ENCODE assay signal across 8 cellular contexts in genomic region chr1:225987491-225988316, GRCh38. TPM values are rescaled to one million over a fixed set of nuclear protein-coding genes. Genes with fewer than 3 reads are reported as not detected.
DNase-seq lines count a peak whose midpoint lies in the region; ATAC-seq, FAIRE-seq and TF ChIP-seq lines count a peak whose summit lies in the region.

No MANE protein-coding gene starts in this region.

- FAIRE-seq in H54 (lab: Jason Lieb, UNC) (peak; percentile 75), H1 (lab: Jason Lieb, UNC) (no peak)

- H3K27ac Mint-ChIP-seq in CD14-positive monocyte = peak overlapping the region in 4 of 7 donors; percentile 15 to 88 (median 38)
- no peak overlapping the region for H3K27ac Mint-ChIP-seq in neural progenitor cell

- no peak overlapping the region for H3K23ac ChIP-seq in H1 (ENCODE audit: insufficient read length)

- H3K79me2 ChIP-seq in OCI-LY1 (ENCODE audit: insufficient read depth, low read length) = peaks cover 10% of the 10 kb centered on the region
- H3K79me2 ChIP-seq in H1 (ENCODE audit: control insufficient read depth in 1 of 2, insufficient read depth in 2 of 2, low read length in 2 of 2) = peaks cover 0 to 6% of the 10 kb centered on the region in 2 experiments; a peak in 1 of 4 replicates
- H3K79me2 ChIP-seq in neural progenitor cell (ENCODE audit: low read depth) = peaks cover 17% of the 10 kb centered on the region

- no peak overlapping the region for H3K14ac ChIP-seq in H1 (ENCODE audit: insufficient read length)

- TF ChIP-seq CTCF in CD14-positive monocyte (IDR thresholded peaks at IDR 0.05) (peak; percentile 89), OCI-LY1 (IDR thresholded peaks at IDR 0.05; ENCODE audit: low read length) (peak; percentile 70), H1 (IDR thresholded peaks at IDR 0.05; ENCODE audit: control extremely low read depth in 1 of 3, insufficient read depth in 1 of 3, low read depth in 1 of 3, low read length in 3 of 3) (peak in 2 of 3 experiments; percentile 18 to 60; a peak in 2 of 4 replicates), neural progenitor cell (IDR thresholded peaks at IDR 0.05) (peak; percentile 80)

- H4K5ac ChIP-seq in H1 (ENCODE audit: insufficient read length, low read depth, low read length) = no peak overlapping the region

- H4K20me1 ChIP-seq in OCI-LY1 (ENCODE audit: insufficient read depth, low read length) (no peaks in the 10 kb centered on the region), H1 (replicated peaks in 1 of 2; ENCODE audit: control insufficient read depth in 1 of 2, insufficient read depth in 2 of 2, low read length in 2 of 2) (peaks cover 0 to 2% of the 10 kb centered on the region in 2 experiments), neural progenitor cell (ENCODE audit: low read depth) (no peaks in the 10 kb centered on the region)

- H2AK5ac ChIP-seq in H1 (ENCODE audit: low read depth, low read length) = no peak overlapping the region

- no peak for ATAC-seq in HG02759 (IDR thresholded peaks at IDR 0.05; ENCODE audit: unreplicated experiment)

- 89% methylated on average over 7 of the region's 7 CpGs; no CpG with 5 or more reads in 1 of the 2 experiments for WGBS in H1 (ENCODE audit: extremely low coverage in 1 of 2, insufficient coverage in 1 of 2, insufficient read length in 1 of 2, insufficient replicate concordance in 2 of 2, low coverage in 1 of 2, low lambda C conversion rate in 2 of 2, missing lambda C conversion rate in 1 of 2), 2 experiments

- H2BK120ac ChIP-seq in H1 (replicated peaks; ENCODE audit: low read depth, low read length) = no peak overlapping the region

- no peak overlapping the region for H2BK5ac ChIP-seq in H1 (ENCODE audit: low read depth, low read length)

- no peak overlapping the region for H3K27ac ChIP-seq in OCI-LY1 (ENCODE audit: low read depth, low read length, poor library complexity, severe bottlenecking)
- no peak overlapping the region for H3K27ac ChIP-seq in H1 (ENCODE audit: low read depth, low read length)
- no peak overlapping the region for H3K27ac ChIP-seq in neural progenitor cell
- H3K27ac ChIP-seq in effector memory CD4-positive, alpha-beta T cell (ENCODE audit: insufficient read depth, low read length, poor library complexity, severe bottlenecking) = no peak overlapping the region

- H3K4me3 ChIP-seq in OCI-LY1 (ENCODE audit: low read depth, low read length, poor library complexity, severe bottlenecking) (no peak overlapping the region), H1 (ENCODE audit: extremely low read depth in 1 of 4, insufficient read depth in 2 of 4, low read depth in 3 of 4, low read length in 4 of 4) (no peak overlapping the region), neural progenitor cell (no peak overlapping the region)
- no peak overlapping the region for H3K4me3 ChIP-seq in effector memory CD4-positive, alpha-beta T cell (ENCODE audit: insufficient read depth, low read depth, low read length, poor library complexity, severe bottlenecking)

- H3K4me3 Mint-ChIP-seq in CD14-positive monocyte (no peak overlapping the region), neural progenitor cell (no peak overlapping the region)

- H3K9ac ChIP-seq in OCI-LY1 (ENCODE audit: low read length) (no peak overlapping the region), H1 (replicated peaks in 1 of 4; ENCODE audit: extremely low read depth in 1 of 4, low read depth in 3 of 4, low read length in 3 of 4) (no peak overlapping the region), neural progenitor cell (no peak overlapping the region)

- H3K4me2 ChIP-seq in OCI-LY1 (ENCODE audit: low read length) = no peak overlapping the region
- no peak overlapping the region for H3K4me2 ChIP-seq in H1 (ENCODE audit: insufficient read depth in 1 of 2, low read depth in 2 of 2, low read length in 2 of 2)
- H3K4me2 ChIP-seq in neural progenitor cell = no peak overlapping the region

- DNase-seq in CD14-positive monocyte (ENCODE audit: low spot score) = no peak
- no peak for DNase-seq in H54 (ENCODE audit: insufficient read length, low spot score)
- DNase-seq in H1 (ENCODE audit: low read depth in 1 of 2, low spot score in 2 of 2) = no peak
- peak; percentile 35 for DNase-seq in neural progenitor cell (ENCODE audit: low spot score)
- DNase-seq in posterior vena cava (ENCODE audit: low spot score) = no peak
- DNase-seq in effector memory CD4-positive, alpha-beta T cell = no peak

- H2AFZ ChIP-seq in OCI-LY1 (ENCODE audit: low read length) (no peak overlapping the region), H1 (ENCODE audit: low read length) (no peak overlapping the region), neural progenitor cell (replicated peaks) (no peak overlapping the region)

- TF ChIP-seq POLR2A in H54 (IDR thresholded peaks at IDR 0.05; ENCODE audit: low read depth, low read length) (no peak), H1 (IDR thresholded peaks at IDR 0.05; ENCODE audit: control extremely low read depth in 1 of 2, low read depth in 2 of 2, low read length in 2 of 2) (no peak)

- intact Hi-C loops in CD14-positive monocyte (cut with micrococcal nuclease) (no loop called here), posterior vena cava (cut with DNase I) (loop anchor here in 1 of 2 donors (10.0 kb wide), 1 partner anchor 513 kb away; no protein-coding TSS in a partner anchor)

- H2BK15ac ChIP-seq in H1 (ENCODE audit: low read length) = no peak overlapping the region

- no peak overlapping the region for H3K18ac ChIP-seq in H1 (ENCODE audit: extremely low read depth, low read length)

- H3K23me2 ChIP-seq in H1 (ENCODE audit: low read depth, low read length) = no peaks in the 10 kb centered on the region

- no peaks in the 10 kb centered on the region for H3F3A ChIP-seq in OCI-LY1 (ENCODE audit: insufficient read depth, low read length)
- H3F3A ChIP-seq in neural progenitor cell (ENCODE audit: low read depth) = peaks cover 8% of the 10 kb centered on the region

- H3K36me3 Mint-ChIP-seq in CD14-positive monocyte = peaks cover 77 to 91% of the 10 kb centered on the region in 2 donors
- H3K36me3 Mint-ChIP-seq in neural progenitor cell = peaks cover 14% of the 10 kb centered on the region

- H4K91ac ChIP-seq in H1 (replicated peaks; ENCODE audit: insufficient read length, low read length) = no peak overlapping the region

- H3K36me3 ChIP-seq in OCI-LY1 (ENCODE audit: insufficient read depth, low read length) = peaks cover 97% of the 10 kb centered on the region
- peaks cover 20 to 82% (median 53%) of the 10 kb centered on the region in 4 experiments for H3K36me3 ChIP-seq in H1 (ENCODE audit: control insufficient read depth in 2 of 4, insufficient read depth in 4 of 4, low read length in 3 of 4)
- peaks cover 37% of the 10 kb centered on the region for H3K36me3 ChIP-seq in neural progenitor cell
- H3K36me3 ChIP-seq in effector memory CD4-positive, alpha-beta T cell (ENCODE audit: control insufficient read depth, insufficient read depth, low read length) = peaks cover 74% of the 10 kb centered on the region

- H2BK20ac ChIP-seq in H1 (ENCODE audit: low read length) = no peak overlapping the region

- POLR2A ChIA-PET in H1 (lab: Charles Lee; ENCODE audit: partially characterized antibody) = interaction anchor here (0.8 to 2.0 kb wide), 6 partner anchors 8 to 16 kb away, joined by 3 to 8 read pairs (median 6); partner anchors contain the start of gene SDE2

- TF ChIP-seq RAD21 in H1 (IDR thresholded peaks at IDR 0.05 in 1 of 2, conservative IDR thresholded peaks at IDR 0.05 in 1 of 2; ENCODE audit: low read depth in 2 of 2, low read length in 2 of 2) = peak; percentile 30 to 35

- H4K8ac ChIP-seq in H1 (ENCODE audit: extremely low read depth, insufficient read depth, low read length) = no peak overlapping the region

- no peak overlapping the region for H2BK12ac ChIP-seq in H1 (ENCODE audit: low read depth, low read length)

- no peak overlapping the region for H3K4ac ChIP-seq in H1 (replicated peaks; ENCODE audit: insufficient read length, low read depth, low read length)

- H3K9me3 ChIP-seq in OCI-LY1 (ENCODE audit: low read length) (0 out of 2 replicates have a peak, but pooled peaks cover 3% of the 10 kb centered on the region), H1 (ENCODE audit: insufficient read depth in 2 of 2, low read depth in 1 of 2, low read length in 1 of 2) (no peaks in the 10 kb centered on the region), neural progenitor cell (ENCODE audit: low read depth) (no peaks in the 10 kb centered on the region)
- H3K9me3 ChIP-seq in effector memory CD4-positive, alpha-beta T cell (ENCODE audit: control insufficient read depth, low read length) = no peaks in the 10 kb centered on the region

- no peaks in the 10 kb centered on the region for H3K27me3 ChIP-seq in OCI-LY1 (ENCODE audit: insufficient read depth, low read length)
- no peaks in the 10 kb centered on the region for H3K27me3 ChIP-seq in H1 (replicated peaks in 1 of 4; ENCODE audit: control insufficient read depth in 3 of 4, extremely low read depth in 1 of 4, insufficient read depth in 3 of 4, low read length in 3 of 4)
- H3K27me3 ChIP-seq in neural progenitor cell = no peaks in the 10 kb centered on the region
- H3K27me3 ChIP-seq in effector memory CD4-positive, alpha-beta T cell (replicated peaks; ENCODE audit: control insufficient read depth, insufficient read depth, low read length, poor library complexity, severe bottlenecking) = no peaks in the 10 kb centered on the region

- H3K4me1 Mint-ChIP-seq in CD14-positive monocyte (peaks cover 4% of the 10 kb centered on the region), neural progenitor cell (no peaks in the 10 kb centered on the region)

- H3K27me3 Mint-ChIP-seq in CD14-positive monocyte (ENCODE audit: low read depth in 3 of 3) = peaks cover 0 to 1% (median 0%) of the 10 kb centered on the region in 3 donors
- no peaks in the 10 kb centered on the region for H3K27me3 Mint-ChIP-seq in neural progenitor cell (ENCODE audit: insufficient read depth, low read depth)

- no peak overlapping the region for H3K56ac ChIP-seq in H1 (replicated peaks; ENCODE audit: insufficient read length, low read depth, low read length)

- CTCF ChIA-PET in H1 (lab: Charles Lee; ENCODE audit: partially characterized antibody) = interaction anchor here (0.6 to 3.0 kb wide), 58 partner anchors 9 to 529 kb away, joined by 3 to 32 read pairs (median 4); partner anchors contain the start of genes LEFTY1, LEFTY2 and PYCR2

- H3K4me1 ChIP-seq in OCI-LY1 (ENCODE audit: insufficient read depth, low read length, severe bottlenecking) = no peaks in the 10 kb centered on the region
- H3K4me1 ChIP-seq in H1 (replicated peaks in 1 of 4; ENCODE audit: control insufficient read depth in 3 of 4, insufficient read depth in 4 of 4, low read length in 3 of 4) = no peaks in the 10 kb centered on the region
- no peaks in the 10 kb centered on the region for H3K4me1 ChIP-seq in neural progenitor cell
- H3K4me1 ChIP-seq in effector memory CD4-positive, alpha-beta T cell (ENCODE audit: control insufficient read depth, insufficient read depth, low read length, poor library complexity, severe bottlenecking) = peaks cover 2% of the 10 kb centered on the region

- peaks cover 0 to 1% (median 0%) of the 10 kb centered on the region in 7 donors for H3K9me3 Mint-ChIP-seq in CD14-positive monocyte
- peaks cover under 1% of the 10 kb centered on the region for H3K9me3 Mint-ChIP-seq in neural progenitor cell

- no peaks in the 10 kb centered on the region for H3K79me1 ChIP-seq in H1 (ENCODE audit: low read depth, low read length)

- no peaks in the 10 kb centered on the region for H3K9me2 ChIP-seq in OCI-LY1 (ENCODE audit: low read depth, low read length)

- no peak for TF ChIP-seq EP300 in H1 (IDR thresholded peaks at IDR 0.05; ENCODE audit: borderline replicate concordance in 1 of 2, low read depth in 2 of 2, low read length in 2 of 2)

RNA-seq across cellular contexts. Expression of gene SDE2, which starts 11.4 kb away (rescaled TPM):
- polyA plus RNA-seq in CD14-positive monocyte (1 to 10 TPM; 6.8 to 8.4 TPM), H1 (2011; rRNA removed) (8.0 and 8.5 TPM in 2 replicates)
- total RNA-seq in H1 (2021; fragmentation: NEBNext Ultra II Directional; extraction: Animal tissue kit (Norgen Biotek cat#: 25700)) = 16.5 and 16.7 TPM in 2 replicates
- 11.6 TPM for polyA plus RNA-seq in H1 (2011; cell fraction: cytosol; rRNA removed)
- 3.6 TPM for polyA plus RNA-seq in H1 (2011; cell fraction: nucleus; rRNA removed)
- polyA plus RNA-seq in H1 (2012, experiment 1 of 2) = 6.6 to 8.3 TPM (median 6.7 TPM) in 4 replicates
- 2.2 TPM for polyA plus RNA-seq in H1 (2012, experiment 2 of 2)
- polyA plus RNA-seq in H1 (2013, experiment 1 of 2) = 7.0 TPM
- polyA plus RNA-seq in H1 (2013, experiment 2 of 2) = 7.1 TPM
- 7.5 and 7.9 TPM in 2 replicates for polyA minus RNA-seq in H1 (2011; rRNA and poly(A)+ RNA removed)
- 8.1 TPM for polyA minus RNA-seq in H1 (2011; cell fraction: cytosol; rRNA and poly(A)+ RNA removed)
- polyA minus RNA-seq in H1 (2011; cell fraction: nucleus; rRNA and poly(A)+ RNA removed) = 7.5 TPM
- total RNA-seq in neural progenitor cell (ENCODE audit: low replicate concordance) (18.8 and 29.2 TPM in 2 replicates), posterior vena cava (10 to 100 TPM; 17.9 to 18.0 TPM)

RNA-seq across cellular contexts. Expression of gene LEFTY2, which starts 46.7 kb away (rescaled TPM):
- polyA plus RNA-seq in CD14-positive monocyte (not detected), H1 (2011; rRNA removed) (2.6 and 2.9 TPM in 2 replicates)
- 3.2 and 4.3 TPM in 2 replicates for total RNA-seq in H1 (2021; fragmentation: NEBNext Ultra II Directional; extraction: Animal tissue kit (Norgen Biotek cat#: 25700))
- 3.1 TPM for polyA plus RNA-seq in H1 (2011; cell fraction: cytosol; rRNA removed)
- 2.5 TPM for polyA plus RNA-seq in H1 (2011; cell fraction: nucleus; rRNA removed)
- polyA plus RNA-seq in H1 (2012, experiment 1 of 2) = 0.94 to 1.9 TPM (median 1.4 TPM) in 4 replicates
- 2.2 TPM for polyA plus RNA-seq in H1 (2012, experiment 2 of 2)
- 44.6 TPM for polyA plus RNA-seq in H1 (2013, experiment 1 of 2)
- 54.0 TPM for polyA plus RNA-seq in H1 (2013, experiment 2 of 2)
- 0.83 and 1.4 TPM in 2 replicates for polyA minus RNA-seq in H1 (2011; rRNA and poly(A)+ RNA removed)
- polyA minus RNA-seq in H1 (2011; cell fraction: cytosol; rRNA and poly(A)+ RNA removed) = 0.88 TPM
- polyA minus RNA-seq in H1 (2011; cell fraction: nucleus; rRNA and poly(A)+ RNA removed) = 1.5 TPM
- total RNA-seq in neural progenitor cell (ENCODE audit: low replicate concordance) (not detected in 2 replicates), posterior vena cava (1 to 10 TPM; 3.4 to 4.2 TPM)

Comparison
In these comparisons a context has a peak if more than half of its experiments do, and no peak if none do; other contexts are left out.
1. CTCF ChIP-seq: peak in every context shown above with its lines; median percentile 89 in CD14-positive monocyte; 80 in neural progenitor cell; 70 in OCI-LY1; 39 in H1.